In genomic region chr6:166420351-166420750, GRCh38 we compare ENCODE assay signal across 11 cellular contexts. TPM values are rescaled to one million over a fixed set of nuclear protein-coding genes. Genes with fewer than 3 reads are reported as not detected.
DNase-seq lines count a peak whose midpoint lies in the region; ATAC-seq, FAIRE-seq and TF ChIP-seq lines count a peak whose summit lies in the region.
"Had no signal": no experiment of that assay in that cellular context is flagged by ENCODE, and none has a peak within 500 bp of the region (broad histone marks: within the 10 kb centered on the region; RNA-seq: fewer than 3 reads in every experiment).

No MANE protein-coding gene starts in this region.

- no peak overlapping the region for H3K18ac ChIP-seq in H1 (ENCODE audit: extremely low read depth, low read length)

- no peak for TF ChIP-seq EP300 in H1 (IDR thresholded peaks at IDR 0.05; ENCODE audit: borderline replicate concordance in 1 of 2, low read depth in 2 of 2, low read length in 2 of 2)

- 97% methylated on average over 6 of the region's 6 CpGs; no CpG with 5 or more reads in 1 of the 2 experiments for WGBS in H1 (ENCODE audit: extremely low coverage in 1 of 2, insufficient coverage in 1 of 2, insufficient read length in 1 of 2, insufficient replicate concordance in 2 of 2, low coverage in 1 of 2, low lambda C conversion rate in 2 of 2, missing lambda C conversion rate in 1 of 2), 2 experiments

- peaks cover 0 to 6% (median 0%) of the 10 kb centered on the region in 5 donors for H3K27me3 Mint-ChIP-seq in naive thymus-derived CD4-positive, alpha-beta T cell
- H3K27me3 Mint-ChIP-seq in nephron progenitor cell (ENCODE audit: low read depth, poor library complexity): peaks cover 14% of the 10 kb centered on the region
- no peaks in the 10 kb centered on the region for H3K27me3 Mint-ChIP-seq in activated CD4-positive, alpha-beta T cell treated with anti-CD3 and anti-CD28 coated beads for 36 hours

- FAIRE-seq in H1 (lab: Jason Lieb, UNC): no peak

- H3K4ac ChIP-seq in H1 (replicated peaks; ENCODE audit: insufficient read length, low read depth, low read length): no peak overlapping the region

- H2AFZ ChIP-seq in H1 (ENCODE audit: low read length): no peak overlapping the region

- intact Hi-C loops in naive thymus-derived CD4-positive, alpha-beta T cell (cut with micrococcal nuclease): loop anchor here in 1 of 2 donors (10.0 kb wide), 1 partner anchor 334 kb away; no protein-coding TSS in a partner anchor
- intact Hi-C loops in activated CD4-positive, alpha-beta T cell treated with anti-CD3 and anti-CD28 coated beads for 36 hours (cut with DNase I, micrococcal nuclease): no loop called here

- DNase-seq in EH (ENCODE audit: low read depth): peak; percentile 56
- DNase-seq in NB4 (ENCODE audit: low read depth): peak; percentile 82
- no peak for DNase-seq in H1 (ENCODE audit: low read depth in 1 of 2, low spot score in 2 of 2)
- DNase-seq in naive thymus-derived CD4-positive, alpha-beta T cell: no peak
- DNase-seq in nephron progenitor cell: no peak
- no peak for DNase-seq in activated CD8-positive, alpha-beta memory T cell treated with anti-CD3 and anti-CD28 coated beads, Interleukin-2, amount 50 U/mL, for 4 hours
- DNase-seq in activated CD4-positive, alpha-beta T cell treated with anti-CD3 and anti-CD28 coated beads for 36 hours: no peak
- DNase-seq in omental fat pad (ENCODE audit: low spot score): no peak
- DNase-seq: activated T-cell treated with anti-CD3 and anti-CD28 coated beads, Interleukin-2, amount 50 U/mL, for 4 hours; foreskin melanocyte; occipital lobe had no signal

- H3K23ac ChIP-seq in H1 (ENCODE audit: insufficient read length): no peak overlapping the region

- H3K4me1 Mint-ChIP-seq in naive thymus-derived CD4-positive, alpha-beta T cell: peaks cover 42 to 62% (median 53%) of the 10 kb centered on the region in 7 donors
- H3K4me1 Mint-ChIP-seq in nephron progenitor cell: peaks cover 8% of the 10 kb centered on the region
- H3K4me1 Mint-ChIP-seq in activated CD4-positive, alpha-beta T cell treated with anti-CD3 and anti-CD28 coated beads for 36 hours: peaks cover 52% of the 10 kb centered on the region

- H2BK12ac ChIP-seq in H1 (ENCODE audit: low read depth, low read length): no peak overlapping the region

- H4K5ac ChIP-seq in H1 (ENCODE audit: insufficient read length, low read depth, low read length): no peak overlapping the region

- no peak overlapping the region for H2BK20ac ChIP-seq in H1 (ENCODE audit: low read length)

- no peak overlapping the region for H3K27ac ChIP-seq in H1 (ENCODE audit: low read depth, low read length)
- H3K27ac ChIP-seq in naive thymus-derived CD4-positive, alpha-beta T cell (ENCODE audit: low read depth, low read length): no peak overlapping the region

- no peak overlapping the region for H3K4me3 ChIP-seq in NB4 (ENCODE audit: low read depth, low read length)
- H3K4me3 ChIP-seq in H1 (ENCODE audit: extremely low read depth in 1 of 4, insufficient read depth in 2 of 4, low read depth in 3 of 4, low read length in 4 of 4): no peak overlapping the region
- no peak overlapping the region for H3K4me3 ChIP-seq in naive thymus-derived CD4-positive, alpha-beta T cell (ENCODE audit: low read length)

- no peak overlapping the region for H3K4me2 ChIP-seq in H1 (ENCODE audit: insufficient read depth in 1 of 2, low read depth in 2 of 2, low read length in 2 of 2)

- peak; percentile 4 to 7; a peak in 1 of 4 replicates for TF ChIP-seq RAD21 in H1 (IDR thresholded peaks at IDR 0.05 in 1 of 2, conservative IDR thresholded peaks at IDR 0.05 in 1 of 2; ENCODE audit: low read depth in 2 of 2, low read length in 2 of 2)

- no peak for ATAC-seq in naive thymus-derived CD4-positive, alpha-beta T cell
- ATAC-seq in activated CD4-positive, alpha-beta T cell treated with anti-CD3 and anti-CD28 coated beads for 36 hours: no peak
- ATAC-seq in omental fat pad (ENCODE audit: low FRiP score): no peak
- ATAC-seq: activated T-cell treated with anti-CD3 and anti-CD28 coated beads, Interleukin-2, amount 50 U/mL, for 4 hours had no signal

- H4K20me1 ChIP-seq in H1 (replicated peaks in 1 of 2; ENCODE audit: control insufficient read depth in 1 of 2, insufficient read depth in 2 of 2, low read length in 2 of 2): peaks cover 0 to 7% of the 10 kb centered on the region in 2 experiments

- CTCF ChIA-PET in H1 (lab: Charles Lee; ENCODE audit: partially characterized antibody): interaction anchor here (0.8 to 3.0 kb wide), 4 partner anchors 9 to 33 kb away, joined by 3 to 11 read pairs (median 4); no protein-coding TSS in a partner anchor
- CTCF ChIA-PET in naive thymus-derived CD4-positive, alpha-beta T cell (lab: Charles Lee): interaction anchor here (0.9 kb wide), 1 partner anchor 32 kb away, joined by 3 read pairs; no protein-coding TSS in a partner anchor
- CTCF ChIA-PET in activated CD4-positive, alpha-beta T cell treated with anti-CD3 and anti-CD28 coated beads for 36 hours (lab: Charles Lee): interaction anchor here (1.0 kb wide), 1 partner anchor 39 kb away, joined by 3 read pairs; no protein-coding TSS in a partner anchor

- H3K9me3 ChIP-seq in H1 (ENCODE audit: insufficient read depth in 2 of 2, low read depth in 1 of 2, low read length in 1 of 2): no peaks in the 10 kb centered on the region
- no peaks in the 10 kb centered on the region for H3K9me3 ChIP-seq in naive thymus-derived CD4-positive, alpha-beta T cell (ENCODE audit: control insufficient read depth in 2 of 3, low read length in 3 of 3)

- H4K8ac ChIP-seq in H1 (ENCODE audit: extremely low read depth, insufficient read depth, low read length): no peak overlapping the region

- POLR2A ChIA-PET in H1 (lab: Charles Lee; ENCODE audit: partially characterized antibody): no interaction called here
- POLR2A ChIA-PET in naive thymus-derived CD4-positive, alpha-beta T cell (lab: Charles Lee): interaction anchor here (1.3 kb wide), 1 partner anchor 16 kb away, joined by 4 read pairs; no protein-coding TSS in a partner anchor
- POLR2A ChIA-PET in activated CD4-positive, alpha-beta T cell treated with anti-CD3 and anti-CD28 coated beads for 36 hours (lab: Charles Lee): no interaction called here

- H3K36me3 ChIP-seq in H1 (ENCODE audit: control insufficient read depth in 2 of 4, insufficient read depth in 4 of 4, low read length in 3 of 4): peaks cover 4 to 9% (median 4%) of the 10 kb centered on the region in 4 experiments; a peak in 6 of 8 replicates
- peaks cover 0 to 8% (median 0%) of the 10 kb centered on the region in 3 experiments for H3K36me3 ChIP-seq in naive thymus-derived CD4-positive, alpha-beta T cell (ENCODE audit: control insufficient read depth in 2 of 3, insufficient read depth in 3 of 3, low read length in 3 of 3)

- H3K23me2 ChIP-seq in H1 (ENCODE audit: low read depth, low read length): peaks cover 12% of the 10 kb centered on the region; the same call in 1 of the 2 replicates

- H2BK15ac ChIP-seq in H1 (ENCODE audit: low read length): no peak overlapping the region

- H2BK5ac ChIP-seq in H1 (ENCODE audit: low read depth, low read length): no peak overlapping the region

- H3K36me3 Mint-ChIP-seq in naive thymus-derived CD4-positive, alpha-beta T cell: peaks cover 11 to 30% (median 14%) of the 10 kb centered on the region in 5 donors
- peaks cover 21% of the 10 kb centered on the region for H3K36me3 Mint-ChIP-seq in nephron progenitor cell (ENCODE audit: low read depth)
- H3K36me3 Mint-ChIP-seq in activated CD4-positive, alpha-beta T cell treated with anti-CD3 and anti-CD28 coated beads for 36 hours (ENCODE audit: low read depth): peaks cover 22% of the 10 kb centered on the region

- no peaks in the 10 kb centered on the region for H3K79me2 ChIP-seq in H1 (ENCODE audit: control insufficient read depth in 1 of 2, insufficient read depth in 2 of 2, low read length in 2 of 2)

- TF ChIP-seq POLR2A in NB4 (IDR thresholded peaks at IDR 0.05; ENCODE audit: extremely low read depth, insufficient read length) (no peak), H1 (IDR thresholded peaks at IDR 0.05; ENCODE audit: control extremely low read depth in 1 of 2, low read depth in 2 of 2, low read length in 2 of 2) (no peak)

- TF ChIP-seq CTCF in NB4 (IDR thresholded peaks at IDR 0.05; ENCODE audit: low read depth, low read length) (peak; percentile 32), H1 (IDR thresholded peaks at IDR 0.05; ENCODE audit: control extremely low read depth in 1 of 3, insufficient read depth in 1 of 3, low read depth in 1 of 3, low read length in 3 of 3) (no peak), nephron progenitor cell (IDR thresholded peaks at IDR 0.05) (no peak), omental fat pad (IDR thresholded peaks at IDR 0.05) (no peak)

- no peaks in the 10 kb centered on the region for H3K27me3 ChIP-seq in H1 (replicated peaks in 1 of 4; ENCODE audit: control insufficient read depth in 3 of 4, extremely low read depth in 1 of 4, insufficient read depth in 3 of 4, low read length in 3 of 4)
- H3K27me3 ChIP-seq in naive thymus-derived CD4-positive, alpha-beta T cell (ENCODE audit: control insufficient read depth in 2 of 2, insufficient read depth in 2 of 2, low read length in 2 of 2): no peaks in the 10 kb centered on the region

- no peak overlapping the region for H3K56ac ChIP-seq in H1 (replicated peaks; ENCODE audit: insufficient read length, low read depth, low read length)

- no peak overlapping the region for H2BK120ac ChIP-seq in H1 (replicated peaks; ENCODE audit: low read depth, low read length)

- no peak overlapping the region for H3K9ac ChIP-seq in H1 (replicated peaks in 1 of 4; ENCODE audit: extremely low read depth in 1 of 4, low read depth in 3 of 4, low read length in 3 of 4)

- peak overlapping the region in 8 of 9 donors; percentile 53 to 99 (median 91) for H3K27ac Mint-ChIP-seq in naive thymus-derived CD4-positive, alpha-beta T cell
- H3K27ac Mint-ChIP-seq in nephron progenitor cell: no peak overlapping the region
- H3K27ac Mint-ChIP-seq in activated CD4-positive, alpha-beta T cell treated with anti-CD3 and anti-CD28 coated beads for 36 hours: no peak overlapping the region

- H4K91ac ChIP-seq in H1 (replicated peaks; ENCODE audit: insufficient read length, low read length): no peak overlapping the region

- no peaks in the 10 kb centered on the region for H3K4me1 ChIP-seq in H1 (replicated peaks in 1 of 4; ENCODE audit: control insufficient read depth in 3 of 4, insufficient read depth in 4 of 4, low read length in 3 of 4)
- peaks cover 52 to 58% of the 10 kb centered on the region in 2 donors for H3K4me1 ChIP-seq in naive thymus-derived CD4-positive, alpha-beta T cell (ENCODE audit: control insufficient read depth in 2 of 2, insufficient read depth in 2 of 2, low read length in 2 of 2)

- no peaks in the 10 kb centered on the region for H3K79me1 ChIP-seq in H1 (ENCODE audit: low read depth, low read length)

- peaks cover 3 to 19% (median 12%) of the 10 kb centered on the region in 11 donors for H3K9me3 Mint-ChIP-seq in naive thymus-derived CD4-positive, alpha-beta T cell
- peaks cover 9% of the 10 kb centered on the region for H3K9me3 Mint-ChIP-seq in nephron progenitor cell
- H3K9me3 Mint-ChIP-seq in activated CD4-positive, alpha-beta T cell treated with anti-CD3 and anti-CD28 coated beads for 36 hours (ENCODE audit: low read depth): peaks cover 10% of the 10 kb centered on the region

- H3K4me3 Mint-ChIP-seq in naive thymus-derived CD4-positive, alpha-beta T cell: peak overlapping the region in 1 of 10 donors; percentile 2
- H3K4me3 Mint-ChIP-seq in nephron progenitor cell: no peak overlapping the region
- no peak overlapping the region for H3K4me3 Mint-ChIP-seq in activated CD4-positive, alpha-beta T cell treated with anti-CD3 and anti-CD28 coated beads for 36 hours
- H3K4me3 Mint-ChIP-seq: activated T-cell treated with anti-CD3 and anti-CD28 coated beads, Interleukin-2, amount 50 U/mL, for 4 hours had no signal

- H3K14ac ChIP-seq in H1 (ENCODE audit: insufficient read length): no peak overlapping the region

- no peak overlapping the region for H2AK5ac ChIP-seq in H1 (ENCODE audit: low read depth, low read length)

RNA-seq across cellular contexts. Expression of gene MPC1, which starts 37.6 kb away (rescaled TPM):
- 12.6 and 15.5 TPM in 2 replicates for total RNA-seq in H1 (2021; fragmentation: NEBNext Ultra II Directional; extraction: Animal tissue kit (Norgen Biotek cat#: 25700))
- polyA plus RNA-seq in H1 (2011; rRNA removed): 7.6 and 10.2 TPM in 2 replicates
- polyA plus RNA-seq in H1 (2011; cell fraction: cytosol; rRNA removed): 10.5 TPM
- 4.1 TPM for polyA plus RNA-seq in H1 (2011; cell fraction: nucleus; rRNA removed)
- 9.4 to 12.2 TPM (median 10.9 TPM) in 4 replicates for polyA plus RNA-seq in H1 (2012, experiment 1 of 2)
- polyA plus RNA-seq in H1 (2012, experiment 2 of 2): 7.9 TPM
- 20.5 TPM for polyA plus RNA-seq in H1 (2013, experiment 1 of 2)
- 21.8 TPM for polyA plus RNA-seq in H1 (2013, experiment 2 of 2)
- polyA minus RNA-seq in H1 (2011; rRNA and poly(A)+ RNA removed): 3.9 and 4.2 TPM in 2 replicates
- polyA minus RNA-seq in H1 (2011; cell fraction: cytosol; rRNA and poly(A)+ RNA removed): 4.4 TPM
- polyA minus RNA-seq in H1 (2011; cell fraction: nucleus; rRNA and poly(A)+ RNA removed): 3.7 TPM
- 10 to 100 TPM; 18.5 to 31.1 (median 26.5) TPM for total RNA-seq in naive thymus-derived CD4-positive, alpha-beta T cell
- polyA plus RNA-seq in naive thymus-derived CD4-positive, alpha-beta T cell: 10 to 100 TPM; 41.7 to 64.2 TPM
- total RNA-seq in activated CD4-positive, alpha-beta T cell treated with anti-CD3 and anti-CD28 coated beads for 36 hours: 10 to 100 TPM; 17.7 to 20.5 TPM
- total RNA-seq in omental fat pad: 10 to 100 TPM; 33.4 to 99.4 (median 58.8) TPM

Comparison
In these comparisons a context has a peak if more than half of its experiments do, and no peak if none do; other contexts are left out.
1. DNase-seq: peak in EH (single experiment) and NB4 (single experiment); none in H1 (0 of 2), naive thymus-derived CD4-positive, alpha-beta T cell (0 of 9), nephron progenitor cell (single experiment), activated CD8-positive, alpha-beta memory T cell treated with anti-CD3 and anti-CD28 coated beads, Interleukin-2, amount 50 U/mL, for 4 hours (single experiment), activated CD4-positive, alpha-beta T cell treated with anti-CD3 and anti-CD28 coated beads for 36 hours (single experiment) and omental fat pad (single experiment).
2. H3K27ac Mint-ChIP-seq: peak in naive thymus-derived CD4-positive, alpha-beta T cell (8 of 9); none in nephron progenitor cell (single experiment) and activated CD4-positive, alpha-beta T cell treated with anti-CD3 and anti-CD28 coated beads for 36 hours (single experiment).